In genomic region chr3:186717039-186717457, GRCh38 we compare ENCODE assay signal across 1 cellular context.
TF ChIP-seq lines count a peak whose summit lies in the region.

KNG1 (plus strand) TSS chr3:186717359; CDS start chr3:186717543, 184 bp downstream.

TF ChIP-seq in HepG2, 621 proteins besides CTCF, POLR2A, EP300 and RAD21 (continued from another document and continues in another):
- TF ChIP-seq GLI4 (CRISPR knock-in tag; IDR thresholded peaks at IDR 0.05; ENCODE audit: borderline replicate concordance) (no peak), SKI (IDR thresholded peaks at IDR 0.05; ENCODE audit: partially characterized antibody) (peak; percentile 60), ZNF121 (CRISPR knock-in tag; IDR thresholded peaks at IDR 0.05) (no peak), ZNF747 (CRISPR knock-in tag; IDR thresholded peaks at IDR 0.05; ENCODE audit: borderline replicate concordance) (no peak), KAT8 (CRISPR knock-in tag; IDR thresholded peaks at IDR 0.05) (0 out of 2 replicates have a peak, but pooled peaks have one; percentile 30), DDIT3 (CRISPR knock-in tag; IDR thresholded peaks at IDR 0.05) (no peak), NCOA2 (CRISPR knock-in tag; IDR thresholded peaks at IDR 0.05) (peak; percentile 44; the same call in 1 of the 2 replicates), RXRB (CRISPR knock-in tag; IDR thresholded peaks at IDR 0.05; ENCODE audit: borderline replicate concordance) (peak; percentile 63), KDM3A (CRISPR knock-in tag; IDR thresholded peaks at IDR 0.05; ENCODE audit: low read depth) (no peak), ZNF275 (CRISPR knock-in tag; IDR thresholded peaks at IDR 0.05; ENCODE audit: borderline replicate concordance) (no peak), CBX2 (IDR thresholded peaks at IDR 0.05; ENCODE audit: low read depth, low read length) (no peak), CBX2 (CRISPR knock-in tag; IDR thresholded peaks at IDR 0.05; ENCODE audit: low read depth) (no peak), ZNF577 (CRISPR knock-in tag; IDR thresholded peaks at IDR 0.05; ENCODE audit: borderline replicate concordance, low read depth) (no peak), ZNF703 (CRISPR knock-in tag; IDR thresholded peaks at IDR 0.05; ENCODE audit: borderline replicate concordance) (no peak), PITX1 (CRISPR knock-in tag; IDR thresholded peaks at IDR 0.05) (0 out of 2 replicates have a peak, but pooled peaks have one; percentile 36), HMG20B (CRISPR knock-in tag; conservative IDR thresholded peaks at IDR 0.05) (0 out of 2 replicates have a peak, but pooled peaks have one; percentile 44), SNAPC2 (CRISPR knock-in tag; IDR thresholded peaks at IDR 0.05) (no peak), HHEX (CRISPR knock-in tag; IDR thresholded peaks at IDR 0.05) (no peak), MIER3 (CRISPR knock-in tag; IDR thresholded peaks at IDR 0.05; ENCODE audit: borderline replicate concordance) (no peak), NONO (IDR thresholded peaks at IDR 0.05) (no peak), NONO (CRISPR knock-in tag; conservative IDR thresholded peaks at IDR 0.05) (peak; percentile 59; the same call in 1 of the 2 replicates), ARID5B (CRISPR knock-in tag; IDR thresholded peaks at IDR 0.05) (peak; percentile 69), ZNF501 (CRISPR knock-in tag; IDR thresholded peaks at IDR 0.05) (no peak), DNMT1 (CRISPR knock-in tag; IDR thresholded peaks at IDR 0.05) (no peak), MTF1 (CRISPR knock-in tag; IDR thresholded peaks at IDR 0.05) (no peak), ARNTL (CRISPR knock-in tag; IDR thresholded peaks at IDR 0.05) (peak; percentile 73; the same call in 1 of the 2 replicates), POGZ (CRISPR knock-in tag; IDR thresholded peaks at IDR 0.05) (peak; percentile 13; the same call in 1 of the 2 replicates), PTBP1 (IDR thresholded peaks at IDR 0.05; ENCODE audit: low read depth, low read length, poor library complexity, severe bottlenecking) (no peak), FOXA3 (CRISPR knock-in tag; IDR thresholded peaks at IDR 0.05) (peak; percentile 52; the same call in 1 of the 2 replicates), ZNF761 (CRISPR knock-in tag; conservative IDR thresholded peaks at IDR 0.05) (no peak), IRF2 (CRISPR knock-in tag; IDR thresholded peaks at IDR 0.05) (no peak), ZNF558 (CRISPR knock-in tag; IDR thresholded peaks at IDR 0.05; ENCODE audit: borderline replicate concordance) (no peak), ISX (CRISPR knock-in tag; conservative IDR thresholded peaks at IDR 0.05) (no peak), GFI1 (CRISPR knock-in tag; IDR thresholded peaks at IDR 0.05; ENCODE audit: borderline replicate concordance) (peak; percentile 57), SOX13 (IDR thresholded peaks at IDR 0.05) (no peak), SOX13 (CRISPR knock-in tag; conservative IDR thresholded peaks at IDR 0.05 in 1 of 2, IDR thresholded peaks at IDR 0.05 in 1 of 2) (peak in 1 of 2 experiments; percentile 50; a peak in 2 of 4 replicates)
- TF ChIP-seq, protein P1, sequence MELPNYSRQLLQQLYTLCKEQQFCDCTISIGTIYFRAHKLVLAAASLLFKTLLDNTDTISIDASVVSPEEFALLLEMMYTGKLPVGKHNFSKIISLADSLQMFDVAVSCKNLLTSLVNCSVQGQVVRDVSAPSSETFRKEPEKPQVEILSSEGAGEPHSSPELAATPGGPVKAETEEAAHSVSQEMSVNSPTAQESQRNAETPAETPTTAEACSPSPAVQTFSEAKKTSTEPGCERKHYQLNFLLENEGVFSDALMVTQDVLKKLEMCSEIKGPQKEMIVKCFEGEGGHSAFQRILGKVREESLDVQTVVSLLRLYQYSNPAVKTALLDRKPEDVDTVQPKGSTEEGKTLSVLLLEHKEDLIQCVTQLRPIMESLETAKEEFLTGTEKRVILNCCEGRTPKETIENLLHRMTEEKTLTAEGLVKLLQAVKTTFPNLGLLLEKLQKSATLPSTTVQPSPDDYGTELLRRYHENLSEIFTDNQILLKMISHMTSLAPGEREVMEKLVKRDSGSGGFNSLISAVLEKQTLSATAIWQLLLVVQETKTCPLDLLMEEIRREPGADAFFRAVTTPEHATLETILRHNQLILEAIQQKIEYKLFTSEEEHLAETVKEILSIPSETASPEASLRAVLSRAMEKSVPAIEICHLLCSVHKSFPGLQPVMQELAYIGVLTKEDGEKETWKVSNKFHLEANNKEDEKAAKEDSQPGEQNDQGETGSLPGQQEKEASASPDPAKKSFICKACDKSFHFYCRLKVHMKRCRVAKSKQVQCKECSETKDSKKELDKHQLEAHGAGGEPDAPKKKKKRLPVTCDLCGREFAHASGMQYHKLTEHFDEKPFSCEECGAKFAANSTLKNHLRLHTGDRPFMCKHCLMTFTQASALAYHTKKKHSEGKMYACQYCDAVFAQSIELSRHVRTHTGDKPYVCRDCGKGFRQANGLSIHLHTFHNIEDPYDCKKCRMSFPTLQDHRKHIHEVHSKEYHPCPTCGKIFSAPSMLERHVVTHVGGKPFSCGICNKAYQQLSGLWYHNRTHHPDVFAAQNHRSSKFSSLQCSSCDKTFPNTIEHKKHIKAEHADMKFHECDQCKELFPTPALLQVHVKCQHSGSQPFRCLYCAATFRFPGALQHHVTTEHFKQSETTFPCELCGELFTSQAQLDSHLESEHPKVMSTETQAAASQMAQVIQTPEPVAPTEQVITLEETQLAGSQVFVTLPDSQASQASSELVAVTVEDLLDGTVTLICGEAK (IDR thresholded peaks at IDR 0.05), result no peak
- TF ChIP-seq, protein P1 (CRISPR knock-in tag; IDR thresholded peaks at IDR 0.05), result no peak
- TF ChIP-seq, protein P2, sequence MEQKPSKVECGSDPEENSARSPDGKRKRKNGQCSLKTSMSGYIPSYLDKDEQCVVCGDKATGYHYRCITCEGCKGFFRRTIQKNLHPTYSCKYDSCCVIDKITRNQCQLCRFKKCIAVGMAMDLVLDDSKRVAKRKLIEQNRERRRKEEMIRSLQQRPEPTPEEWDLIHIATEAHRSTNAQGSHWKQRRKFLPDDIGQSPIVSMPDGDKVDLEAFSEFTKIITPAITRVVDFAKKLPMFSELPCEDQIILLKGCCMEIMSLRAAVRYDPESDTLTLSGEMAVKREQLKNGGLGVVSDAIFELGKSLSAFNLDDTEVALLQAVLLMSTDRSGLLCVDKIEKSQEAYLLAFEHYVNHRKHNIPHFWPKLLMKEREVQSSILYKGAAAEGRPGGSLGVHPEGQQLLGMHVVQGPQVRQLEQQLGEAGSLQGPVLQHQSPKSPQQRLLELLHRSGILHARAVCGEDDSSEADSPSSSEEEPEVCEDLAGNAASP (CRISPR knock-in tag; IDR thresholded peaks at IDR 0.05; ENCODE audit: borderline replicate concordance), result peak; percentile 36; the same call in 1 of the 2 replicates
- TF ChIP-seq, protein P3, sequence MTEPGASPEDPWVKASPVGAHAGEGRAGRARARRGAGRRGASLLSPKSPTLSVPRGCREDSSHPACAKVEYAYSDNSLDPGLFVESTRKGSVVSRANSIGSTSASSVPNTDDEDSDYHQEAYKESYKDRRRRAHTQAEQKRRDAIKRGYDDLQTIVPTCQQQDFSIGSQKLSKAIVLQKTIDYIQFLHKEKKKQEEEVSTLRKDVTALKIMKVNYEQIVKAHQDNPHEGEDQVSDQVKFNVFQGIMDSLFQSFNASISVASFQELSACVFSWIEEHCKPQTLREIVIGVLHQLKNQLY (CRISPR knock-in tag; IDR thresholded peaks at IDR 0.05), result 0 out of 2 replicates have a peak, but pooled peaks have one; percentile 24
- TF ChIP-seq, protein P4, sequence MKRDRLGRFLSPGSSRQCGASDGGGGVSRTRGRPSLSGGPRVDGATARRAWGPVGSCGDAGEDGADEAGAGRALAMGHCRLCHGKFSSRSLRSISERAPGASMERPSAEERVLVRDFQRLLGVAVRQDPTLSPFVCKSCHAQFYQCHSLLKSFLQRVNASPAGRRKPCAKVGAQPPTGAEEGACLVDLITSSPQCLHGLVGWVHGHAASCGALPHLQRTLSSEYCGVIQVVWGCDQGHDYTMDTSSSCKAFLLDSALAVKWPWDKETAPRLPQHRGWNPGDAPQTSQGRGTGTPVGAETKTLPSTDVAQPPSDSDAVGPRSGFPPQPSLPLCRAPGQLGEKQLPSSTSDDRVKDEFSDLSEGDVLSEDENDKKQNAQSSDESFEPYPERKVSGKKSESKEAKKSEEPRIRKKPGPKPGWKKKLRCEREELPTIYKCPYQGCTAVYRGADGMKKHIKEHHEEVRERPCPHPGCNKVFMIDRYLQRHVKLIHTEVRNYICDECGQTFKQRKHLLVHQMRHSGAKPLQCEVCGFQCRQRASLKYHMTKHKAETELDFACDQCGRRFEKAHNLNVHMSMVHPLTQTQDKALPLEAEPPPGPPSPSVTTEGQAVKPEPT (CRISPR knock-in tag; IDR thresholded peaks at IDR 0.05; ENCODE audit: low read depth), result no peak
- TF ChIP-seq, protein P5, sequence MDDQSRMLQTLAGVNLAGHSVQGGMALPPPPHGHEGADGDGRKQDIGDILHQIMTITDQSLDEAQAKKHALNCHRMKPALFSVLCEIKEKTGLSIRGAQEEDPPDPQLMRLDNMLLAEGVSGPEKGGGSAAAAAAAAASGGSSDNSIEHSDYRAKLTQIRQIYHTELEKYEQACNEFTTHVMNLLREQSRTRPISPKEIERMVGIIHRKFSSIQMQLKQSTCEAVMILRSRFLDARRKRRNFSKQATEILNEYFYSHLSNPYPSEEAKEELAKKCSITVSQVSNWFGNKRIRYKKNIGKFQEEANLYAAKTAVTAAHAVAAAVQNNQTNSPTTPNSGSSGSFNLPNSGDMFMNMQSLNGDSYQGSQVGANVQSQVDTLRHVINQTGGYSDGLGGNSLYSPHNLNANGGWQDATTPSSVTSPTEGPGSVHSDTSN (CRISPR knock-in tag; IDR thresholded peaks at IDR 0.05; ENCODE audit: borderline replicate concordance), result no peak
